ENCODE assay signal across 2 cellular contexts in the genomic region with DNA sequence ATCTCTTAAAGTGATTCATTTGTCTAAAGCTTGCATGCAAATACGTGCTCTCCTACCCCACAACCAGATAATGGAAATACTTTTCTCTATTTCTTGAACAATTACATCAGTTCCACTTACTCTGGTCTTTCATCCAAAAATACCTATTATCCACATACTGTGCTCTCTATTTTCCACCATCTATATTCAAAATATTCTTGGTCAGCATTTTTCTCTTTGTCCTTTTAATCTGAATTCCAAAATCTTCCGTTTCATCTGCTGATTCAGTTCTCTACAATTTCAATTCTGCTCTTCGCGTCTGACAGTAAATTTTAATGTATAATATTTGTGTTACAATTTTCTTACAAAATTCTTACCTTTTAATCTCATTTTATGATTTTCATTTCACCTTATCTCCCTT.
TF ChIP-seq lines count a peak whose summit lies in the region.

No MANE protein-coding gene starts in this region.

TF ChIP-seq in GM23338, 12 proteins besides CTCF, POLR2A, EP300 and RAD21 (continued from another document):
- TF ChIP-seq, protein P1, sequence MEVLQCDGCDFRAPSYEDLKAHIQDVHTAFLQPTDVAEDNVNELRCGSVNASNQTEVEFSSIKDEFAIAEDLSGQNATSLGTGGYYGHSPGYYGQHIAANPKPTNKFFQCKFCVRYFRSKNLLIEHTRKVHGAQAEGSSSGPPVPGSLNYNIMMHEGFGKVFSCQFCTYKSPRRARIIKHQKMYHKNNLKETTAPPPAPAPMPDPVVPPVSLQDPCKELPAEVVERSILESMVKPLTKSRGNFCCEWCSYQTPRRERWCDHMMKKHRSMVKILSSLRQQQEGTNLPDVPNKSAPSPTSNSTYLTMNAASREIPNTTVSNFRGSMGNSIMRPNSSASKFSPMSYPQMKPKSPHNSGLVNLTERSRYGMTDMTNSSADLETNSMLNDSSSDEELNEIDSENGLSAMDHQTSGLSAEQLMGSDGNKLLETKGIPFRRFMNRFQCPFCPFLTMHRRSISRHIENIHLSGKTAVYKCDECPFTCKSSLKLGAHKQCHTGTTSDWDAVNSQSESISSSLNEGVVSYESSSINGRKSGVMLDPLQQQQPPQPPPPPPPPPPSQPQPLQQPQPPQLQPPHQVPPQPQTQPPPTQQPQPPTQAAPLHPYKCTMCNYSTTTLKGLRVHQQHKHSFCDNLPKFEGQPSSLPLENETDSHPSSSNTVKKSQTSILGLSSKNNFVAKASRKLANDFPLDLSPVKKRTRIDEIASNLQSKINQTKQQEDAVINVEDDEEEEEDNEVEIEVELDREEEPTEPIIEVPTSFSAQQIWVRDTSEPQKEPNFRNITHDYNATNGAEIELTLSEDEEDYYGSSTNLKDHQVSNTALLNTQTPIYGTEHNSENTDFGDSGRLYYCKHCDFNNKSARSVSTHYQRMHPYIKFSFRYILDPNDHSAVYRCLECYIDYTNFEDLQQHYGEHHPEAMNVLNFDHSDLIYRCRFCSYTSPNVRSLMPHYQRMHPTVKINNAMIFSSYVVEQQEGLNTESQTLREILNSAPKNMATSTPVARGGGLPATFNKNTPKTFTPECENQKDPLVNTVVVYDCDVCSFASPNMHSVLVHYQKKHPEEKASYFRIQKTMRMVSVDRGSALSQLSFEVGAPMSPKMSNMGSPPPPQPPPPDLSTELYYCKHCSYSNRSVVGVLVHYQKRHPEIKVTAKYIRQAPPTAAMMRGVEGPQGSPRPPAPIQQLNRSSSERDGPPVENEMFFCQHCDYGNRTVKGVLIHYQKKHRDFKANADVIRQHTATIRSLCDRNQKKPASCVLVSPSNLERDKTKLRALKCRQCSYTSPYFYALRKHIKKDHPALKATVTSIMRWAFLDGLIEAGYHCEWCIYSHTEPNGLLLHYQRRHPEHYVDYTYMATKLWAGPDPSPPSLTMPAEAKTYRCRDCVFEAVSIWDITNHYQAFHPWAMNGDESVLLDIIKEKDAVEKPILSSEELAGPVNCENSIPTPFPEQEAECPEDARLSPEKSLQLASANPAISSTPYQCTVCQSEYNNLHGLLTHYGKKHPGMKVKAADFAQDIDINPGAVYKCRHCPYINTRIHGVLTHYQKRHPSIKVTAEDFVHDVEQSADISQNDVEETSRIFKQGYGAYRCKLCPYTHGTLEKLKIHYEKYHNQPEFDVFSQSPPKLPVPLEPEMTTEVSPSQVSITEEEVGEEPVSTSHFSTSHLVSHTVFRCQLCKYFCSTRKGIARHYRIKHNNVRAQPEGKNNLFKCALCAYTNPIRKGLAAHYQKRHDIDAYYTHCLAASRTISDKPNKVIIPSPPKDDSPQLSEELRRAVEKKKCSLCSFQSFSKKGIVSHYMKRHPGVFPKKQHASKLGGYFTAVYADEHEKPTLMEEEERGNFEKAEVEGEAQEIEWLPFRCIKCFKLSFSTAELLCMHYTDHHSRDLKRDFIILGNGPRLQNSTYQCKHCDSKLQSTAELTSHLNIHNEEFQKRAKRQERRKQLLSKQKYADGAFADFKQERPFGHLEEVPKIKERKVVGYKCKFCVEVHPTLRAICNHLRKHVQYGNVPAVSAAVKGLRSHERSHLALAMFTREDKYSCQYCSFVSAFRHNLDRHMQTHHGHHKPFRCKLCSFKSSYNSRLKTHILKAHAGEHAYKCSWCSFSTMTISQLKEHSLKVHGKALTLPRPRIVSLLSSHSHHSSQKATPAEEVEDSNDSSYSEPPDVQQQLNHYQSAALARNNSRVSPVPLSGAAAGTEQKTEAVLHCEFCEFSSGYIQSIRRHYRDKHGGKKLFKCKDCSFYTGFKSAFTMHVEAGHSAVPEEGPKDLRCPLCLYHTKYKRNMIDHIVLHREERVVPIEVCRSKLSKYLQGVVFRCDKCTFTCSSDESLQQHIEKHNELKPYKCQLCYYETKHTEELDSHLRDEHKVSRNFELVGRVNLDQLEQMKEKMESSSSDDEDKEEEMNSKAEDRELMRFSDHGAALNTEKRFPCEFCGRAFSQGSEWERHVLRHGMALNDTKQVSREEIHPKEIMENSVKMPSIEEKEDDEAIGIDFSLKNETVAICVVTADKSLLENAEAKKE (CRISPR knock-in tag; IDR thresholded peaks at IDR 0.05) = no peak
- TF ChIP-seq, protein P2, sequence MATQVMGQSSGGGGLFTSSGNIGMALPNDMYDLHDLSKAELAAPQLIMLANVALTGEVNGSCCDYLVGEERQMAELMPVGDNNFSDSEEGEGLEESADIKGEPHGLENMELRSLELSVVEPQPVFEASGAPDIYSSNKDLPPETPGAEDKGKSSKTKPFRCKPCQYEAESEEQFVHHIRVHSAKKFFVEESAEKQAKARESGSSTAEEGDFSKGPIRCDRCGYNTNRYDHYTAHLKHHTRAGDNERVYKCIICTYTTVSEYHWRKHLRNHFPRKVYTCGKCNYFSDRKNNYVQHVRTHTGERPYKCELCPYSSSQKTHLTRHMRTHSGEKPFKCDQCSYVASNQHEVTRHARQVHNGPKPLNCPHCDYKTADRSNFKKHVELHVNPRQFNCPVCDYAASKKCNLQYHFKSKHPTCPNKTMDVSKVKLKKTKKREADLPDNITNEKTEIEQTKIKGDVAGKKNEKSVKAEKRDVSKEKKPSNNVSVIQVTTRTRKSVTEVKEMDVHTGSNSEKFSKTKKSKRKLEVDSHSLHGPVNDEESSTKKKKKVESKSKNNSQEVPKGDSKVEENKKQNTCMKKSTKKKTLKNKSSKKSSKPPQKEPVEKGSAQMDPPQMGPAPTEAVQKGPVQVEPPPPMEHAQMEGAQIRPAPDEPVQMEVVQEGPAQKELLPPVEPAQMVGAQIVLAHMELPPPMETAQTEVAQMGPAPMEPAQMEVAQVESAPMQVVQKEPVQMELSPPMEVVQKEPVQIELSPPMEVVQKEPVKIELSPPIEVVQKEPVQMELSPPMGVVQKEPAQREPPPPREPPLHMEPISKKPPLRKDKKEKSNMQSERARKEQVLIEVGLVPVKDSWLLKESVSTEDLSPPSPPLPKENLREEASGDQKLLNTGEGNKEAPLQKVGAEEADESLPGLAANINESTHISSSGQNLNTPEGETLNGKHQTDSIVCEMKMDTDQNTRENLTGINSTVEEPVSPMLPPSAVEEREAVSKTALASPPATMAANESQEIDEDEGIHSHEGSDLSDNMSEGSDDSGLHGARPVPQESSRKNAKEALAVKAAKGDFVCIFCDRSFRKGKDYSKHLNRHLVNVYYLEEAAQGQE (IDR thresholded peaks at IDR 0.05; ENCODE audit: unreplicated experiment) = no peak
- TF ChIP-seq, protein P3, sequence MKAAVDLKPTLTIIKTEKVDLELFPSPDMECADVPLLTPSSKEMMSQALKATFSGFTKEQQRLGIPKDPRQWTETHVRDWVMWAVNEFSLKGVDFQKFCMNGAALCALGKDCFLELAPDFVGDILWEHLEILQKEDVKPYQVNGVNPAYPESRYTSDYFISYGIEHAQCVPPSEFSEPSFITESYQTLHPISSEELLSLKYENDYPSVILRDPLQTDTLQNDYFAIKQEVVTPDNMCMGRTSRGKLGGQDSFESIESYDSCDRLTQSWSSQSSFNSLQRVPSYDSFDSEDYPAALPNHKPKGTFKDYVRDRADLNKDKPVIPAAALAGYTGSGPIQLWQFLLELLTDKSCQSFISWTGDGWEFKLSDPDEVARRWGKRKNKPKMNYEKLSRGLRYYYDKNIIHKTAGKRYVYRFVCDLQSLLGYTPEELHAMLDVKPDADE (IDR thresholded peaks at IDR 0.05) = no peak
- TF ChIP-seq EZH2 (IDR thresholded peaks at IDR 0.05; ENCODE audit: low read depth, unreplicated experiment) (no peak), STAT1 (IDR thresholded peaks at IDR 0.05; ENCODE audit: unreplicated experiment) (no peak), POLR2AphosphoS5 (IDR thresholded peaks at IDR 0.05; ENCODE audit: low read depth) (no peak), NANOG (IDR thresholded peaks at IDR 0.05; ENCODE audit: borderline replicate concordance) (no peak)

TF ChIP-seq in K562, 482 proteins besides CTCF, POLR2A, EP300 and RAD21 (continued from another document):
- no peak for TF ChIP-seq ZFX (CRISPR knock-in tag; IDR thresholded peaks at IDR 0.05)
